8 cellular contexts compared by ENCODE assay signal in genomic region chr4:145481942-145482208, GRCh38. TPM values are rescaled to one million over a fixed set of nuclear protein-coding genes. Genes with fewer than 3 reads are reported as not detected.
A peak's percentile ranks its signal among the peaks of the same experiment; 100 is the strongest.
DNase-seq lines count a peak whose midpoint lies in the region; ATAC-seq, FAIRE-seq and TF ChIP-seq lines count a peak whose summit lies in the region.

No MANE protein-coding gene starts in this region.

- H3K4me3 ChIP-seq in AG04449 (ENCODE audit: low read depth, low read length) (peak overlapping the region; percentile 68), mucosa of rectum (ENCODE audit: low read length in 2 of 2) (peak overlapping the region; percentile 83 to 94)

- H3K9ac ChIP-seq in mucosa of rectum (ENCODE audit: low read depth in 1 of 2, low read length in 2 of 2) = peak overlapping the region in 1 of 2 donors; percentile 93

- POLR2A ChIA-PET in AG04449 (lab: Yijun Ruan, JAX) = interaction anchor here (0.8 kb wide), 1 partner anchor 11 kb away, joined by 3 read pairs; no protein-coding TSS in a partner anchor

- H3K9me3 ChIP-seq in mucosa of rectum (ENCODE audit: control insufficient read depth in 2 of 2, low read length in 2 of 2) = no peaks in the 10 kb centered on the region

- H3K4me1 ChIP-seq in mucosa of rectum (ENCODE audit: control insufficient read depth in 2 of 2, insufficient read depth in 2 of 2, low read length in 2 of 2) = peaks cover 4 to 22% of the 10 kb centered on the region in 2 donors

- peak overlapping the region; percentile 87 for H3K27ac ChIP-seq in caudate nucleus (ENCODE audit: low read depth, low read length)
- peak overlapping the region; percentile 89 to 94 for H3K27ac ChIP-seq in mucosa of rectum (ENCODE audit: low read depth in 2 of 2, low read length in 2 of 2)

- TF ChIP-seq POLR2A in erythroblast (IDR thresholded peaks at IDR 0.05; ENCODE audit: low read length) (no peak), GM12891 (IDR thresholded peaks at IDR 0.05; ENCODE audit: low read depth, low read length) (no peak; the same call in 1 of the 2 replicates)

- no peaks in the 10 kb centered on the region for H3K36me3 ChIP-seq in mucosa of rectum (ENCODE audit: control insufficient read depth in 2 of 2, insufficient read depth in 2 of 2, low read length in 2 of 2)

- DNase-seq in AG04449 (ENCODE audit: low read depth, low spot score) (no peak), caudate nucleus (lab: John Stamatoyannopoulos, UW) (no peak), erythroblast (lab: John Stamatoyannopoulos, UW) (no peak), GM12891 (ENCODE audit: insufficient read length, low spot score) (no peak), dermis blood vessel endothelial cell (no peak)

- no peaks in the 10 kb centered on the region for H3K27me3 ChIP-seq in mucosa of rectum (ENCODE audit: control insufficient read depth in 2 of 2, insufficient read depth in 2 of 2, low read length in 2 of 2)

- TF ChIP-seq CTCF in AG04449 (IDR thresholded peaks at IDR 0.05; ENCODE audit: insufficient read depth, low read length, missing control alignments) = no peak

- no peak for FAIRE-seq in GM12891 (lab: Jason Lieb, UNC)

- ATAC-seq in HG02571 (IDR thresholded peaks at IDR 0.05; ENCODE audit: unreplicated experiment) = peak; percentile 22
- ATAC-seq in HG02623 (IDR thresholded peaks at IDR 0.05; ENCODE audit: unreplicated experiment) = no peak

- CTCF ChIA-PET in AG04449 (lab: Yijun Ruan, JAX) = no interaction called here

TF ChIP-seq in GM12891, 5 proteins besides CTCF, POLR2A, EP300 and RAD21:
- TF ChIP-seq TAF1 (IDR thresholded peaks at IDR 0.05; ENCODE audit: low read depth, low read length) = no peak
- no peak for TF ChIP-seq POU2F2 (IDR thresholded peaks at IDR 0.05; ENCODE audit: low read depth, low read length)
- TF ChIP-seq PAX5 (IDR thresholded peaks at IDR 0.05; ENCODE audit: insufficient read depth, low read length, severe bottlenecking) = no peak
- no peak for TF ChIP-seq POLR2AphosphoS5 (IDR thresholded peaks at IDR 0.05; ENCODE audit: low read depth, low read length)
- no peak for TF ChIP-seq SPI1 (IDR thresholded peaks at IDR 0.05; ENCODE audit: low read depth, low read length)

RNA-seq across cellular contexts. Expression of gene SMAD1, which starts 0.2 kb away (rescaled TPM):
- 12.4 TPM for polyA plus RNA-seq in GM12891 (2012; ENCODE audit: low read depth, missing spikeins)
- 127 and 186 TPM in 2 replicates for total RNA-seq in dermis blood vessel endothelial cell
